Comparison of ENCODE assay signal across 8 cellular contexts in genomic region chr1:150267896-150268295, GRCh38. TPM values are rescaled to one million over a fixed set of nuclear protein-coding genes. Genes with fewer than 3 reads are reported as not detected.
A peak's percentile ranks its signal among the peaks of the same experiment; 100 is the strongest.
DNase-seq lines count a peak whose midpoint lies in the region; ATAC-seq, FAIRE-seq and TF ChIP-seq lines count a peak whose summit lies in the region.

No MANE protein-coding gene starts in this region.

- TF ChIP-seq CTCF in CD4-positive, alpha-beta T cell (IDR thresholded peaks at IDR 0.05) = no peak
- no peak for TF ChIP-seq CTCF in Panc1 (IDR thresholded peaks at IDR 0.05)
- TF ChIP-seq CTCF in osteoblast (IDR thresholded peaks at IDR 0.05; ENCODE audit: extremely low read depth, low read depth, low read length) = no peak

- intact Hi-C loops in CD4-positive, alpha-beta T cell (cut with DNase I, micrococcal nuclease) = loop anchor here (1.0 to 2.0 kb wide), 5 partner anchors 13 to 53 kb away; partner anchors contain the start of genes ANP32E (in 1 of the 2), CIART (in 1 of the 2), MRPS21 (in 1 of the 2) and PRPF3 (in 1 of the 2)
- intact Hi-C loops in Panc1 (cut with micrococcal nuclease; ENCODE audit: unreplicated experiment) = no loop called here

- peak overlapping the region; percentile 86 for H3K4me2 ChIP-seq in osteoblast (ENCODE audit: insufficient read depth, low read length)

- peak overlapping the region; percentile 91 for H3K27ac ChIP-seq in CD4-positive, alpha-beta T cell (ENCODE audit: low read depth, low read length)
- H3K27ac ChIP-seq in Panc1 (ENCODE audit: low read length) = peak overlapping the region; percentile 96
- peak overlapping the region; percentile 83 for H3K27ac ChIP-seq in epithelial cell of prostate
- H3K27ac ChIP-seq in osteoblast (ENCODE audit: low read depth, low read length) = peak overlapping the region; percentile 86

- no peaks in the 10 kb centered on the region for H3K9me3 Mint-ChIP-seq in CD4-positive, alpha-beta T cell

- DNase-seq in CD4-positive, alpha-beta T cell = no peak
- no peak for DNase-seq in Panc1 (ENCODE audit: low read depth, low spot score)
- DNase-seq in epithelial cell of prostate (ENCODE audit: low read depth, low spot score) = no peak
- DNase-seq in osteoblast (ENCODE audit: insufficient read length, low spot score, missing footprints) = peak; percentile 81
- no peak for DNase-seq in stimulated activated CD4-positive, alpha-beta T cell treated with anti-CD3 and anti-CD28 coated beads, Interleukin-15, amount 100 ng/mL, for 24 hours
- no peak for DNase-seq in H54 (ENCODE audit: insufficient read length, low spot score)
- no peak for DNase-seq in GOT3 (lab: John Stamatoyannopoulos, UW)

- POLR2A ChIA-PET in CD4-positive, alpha-beta T cell (lab: Charles Lee) = interaction anchor here (1.5 to 2.2 kb wide), 3 partner anchors 12 to 381 kb away, joined by 7 to 26 read pairs (median 12); partner anchors contain the start of gene RPRD2
- POLR2A ChIA-PET in Panc1 (lab: Charles Lee) = no interaction called here

- H2AFZ ChIP-seq in osteoblast (ENCODE audit: low read length) = peak overlapping the region; percentile 93

- peak overlapping the region; percentile 95 to 100 for H3K4me3 ChIP-seq in Panc1 (ENCODE audit: low read depth in 2 of 2, low read length in 2 of 2)
- peak overlapping the region; percentile 97 for H3K4me3 ChIP-seq in osteoblast (ENCODE audit: insufficient read depth, low read length)

- H3K4me1 ChIP-seq in Panc1 (ENCODE audit: control insufficient read depth, insufficient read depth, low read length) (peaks cover 5% of the 10 kb centered on the region), osteoblast (ENCODE audit: insufficient read depth, low read length) (peaks cover 27% of the 10 kb centered on the region)

- H3K36me3 Mint-ChIP-seq in CD4-positive, alpha-beta T cell (ENCODE audit: low read depth) = peaks cover 50% of the 10 kb centered on the region

- BruUV-seq in Panc1 (replicated peaks; lab: Mats Ljungman, UMichigan) = no TSS peak

- H3K4me1 Mint-ChIP-seq in CD4-positive, alpha-beta T cell (ENCODE audit: low read depth) = peaks cover 38% of the 10 kb centered on the region

- TF ChIP-seq POLR2A in H54 (IDR thresholded peaks at IDR 0.05; ENCODE audit: low read depth, low read length) = no peak

- no peaks in the 10 kb centered on the region for H3K27me3 ChIP-seq in CD4-positive, alpha-beta T cell (ENCODE audit: control insufficient read depth, insufficient read depth, low read length)
- no peaks in the 10 kb centered on the region for H3K27me3 ChIP-seq in Panc1 (ENCODE audit: control insufficient read depth, insufficient read depth, low read length)
- H3K27me3 ChIP-seq in osteoblast (ENCODE audit: insufficient read depth, low read length) = no peaks in the 10 kb centered on the region

- H3K79me2 ChIP-seq in osteoblast (ENCODE audit: insufficient read depth, low read length) = peaks cover 31% of the 10 kb centered on the region

- H3K4me3 Mint-ChIP-seq in CD4-positive, alpha-beta T cell = peak overlapping the region; percentile 99

- H3K36me3 ChIP-seq in Panc1 (ENCODE audit: control insufficient read depth, insufficient read depth, low read length) (peaks cover 15% of the 10 kb centered on the region), osteoblast (ENCODE audit: insufficient read depth, low read length) (peaks cover 22% of the 10 kb centered on the region)

- in situ Hi-C loops in Panc1 (cut with HindIII; ENCODE audit: low pct_unique_long_range_greater_than_20kb, low sequenced_read_pairs) = no loop called here

- no peaks in the 10 kb centered on the region for H3K27me3 Mint-ChIP-seq in CD4-positive, alpha-beta T cell

- H3K27ac Mint-ChIP-seq in CD4-positive, alpha-beta T cell = peak overlapping the region; percentile 91

- no peaks in the 10 kb centered on the region for H3K9me3 ChIP-seq in CD4-positive, alpha-beta T cell (ENCODE audit: control insufficient read depth, low read length)
- H3K9me3 ChIP-seq in Panc1 (ENCODE audit: control insufficient read depth, insufficient read depth, low read depth, low read length) (no peaks in the 10 kb centered on the region), osteoblast (ENCODE audit: low read depth, low read length) (no peaks in the 10 kb centered on the region)

- FAIRE-seq in H54 (lab: Jason Lieb, UNC) = no peak

- H4K20me1 ChIP-seq in osteoblast (ENCODE audit: insufficient read depth, low read length) = no peaks in the 10 kb centered on the region

- ATAC-seq in CD4-positive, alpha-beta T cell (ENCODE audit: poor library complexity) = no peak
- ATAC-seq in Panc1 = no peak
- ATAC-seq in GM21515 (IDR thresholded peaks at IDR 0.05; ENCODE audit: unreplicated experiment) = no peak

- CTCF ChIA-PET in CD4-positive, alpha-beta T cell (lab: Charles Lee) = interaction anchor here (1.5 to 3.1 kb wide), 2 partner anchors 12 to 19 kb away, joined by 4 to 18 read pairs; no protein-coding TSS in a partner anchor
- CTCF ChIA-PET in Panc1 (lab: Charles Lee) = no interaction called here

RNA-seq across cellular contexts. Expression of gene APH1A, which starts 0.9 kb away (rescaled TPM):
- 100 to 1,000 TPM; 115 to 122 TPM for total RNA-seq in CD4-positive, alpha-beta T cell
- total RNA-seq in Panc1 (2021; ENCODE audit: unreplicated experiment) (146 TPM), osteoblast (118 and 122 TPM in 2 replicates)
- 147 TPM for polyA plus RNA-seq in Panc1 (2012; ENCODE audit: insufficient read length)

RNA-seq across cellular contexts. Expression of gene C1orf54, which starts 4.7 kb away (rescaled TPM):
- 1 to 10 TPM; 4.1 to 4.4 TPM for total RNA-seq in CD4-positive, alpha-beta T cell
- 0.39 TPM for total RNA-seq in Panc1 (2021; ENCODE audit: unreplicated experiment)
- 1.1 TPM for polyA plus RNA-seq in Panc1 (2012; ENCODE audit: insufficient read length)
- 32.2 and 45.4 TPM in 2 replicates for total RNA-seq in osteoblast

RNA-seq across cellular contexts. Expression of gene CA14, which starts 10.3 kb away (rescaled TPM):
- total RNA-seq in CD4-positive, alpha-beta T cell = not detected
- total RNA-seq in Panc1 (2021; ENCODE audit: unreplicated experiment) (not detected), osteoblast (not detected in 2 replicates)
- 0.17 TPM for polyA plus RNA-seq in Panc1 (2012; ENCODE audit: insufficient read length)

RNA-seq across cellular contexts. Expression of gene CIART, which starts 14.5 kb away (rescaled TPM):
- 1 to 10 TPM; 4.0 to 4.5 TPM for total RNA-seq in CD4-positive, alpha-beta T cell
- total RNA-seq in Panc1 (2021; ENCODE audit: unreplicated experiment) (3.4 TPM), osteoblast (15.6 and 16.3 TPM in 2 replicates)
- 4.9 TPM for polyA plus RNA-seq in Panc1 (2012; ENCODE audit: insufficient read length)

RNA-seq across cellular contexts. Expression of gene MRPS21, which starts 25.8 kb away (rescaled TPM):
- 10 to 100 TPM; 48.5 to 52.0 TPM for total RNA-seq in CD4-positive, alpha-beta T cell
- total RNA-seq in Panc1 (2021; ENCODE audit: unreplicated experiment) (68.2 TPM), osteoblast (28.0 and 29.0 TPM in 2 replicates)
- 48.4 TPM for polyA plus RNA-seq in Panc1 (2012; ENCODE audit: insufficient read length)
